Comparison of ENCODE assay signal across 1 cellular context in genomic region chr20:52610749-52611148, GRCh38.
TF ChIP-seq lines count a peak whose summit lies in the region.

No MANE protein-coding gene starts in this region.

TF ChIP-seq in HepG2, 621 proteins besides CTCF, POLR2A, EP300 and RAD21 (continued from another document):
- TF ChIP-seq, protein P1, sequence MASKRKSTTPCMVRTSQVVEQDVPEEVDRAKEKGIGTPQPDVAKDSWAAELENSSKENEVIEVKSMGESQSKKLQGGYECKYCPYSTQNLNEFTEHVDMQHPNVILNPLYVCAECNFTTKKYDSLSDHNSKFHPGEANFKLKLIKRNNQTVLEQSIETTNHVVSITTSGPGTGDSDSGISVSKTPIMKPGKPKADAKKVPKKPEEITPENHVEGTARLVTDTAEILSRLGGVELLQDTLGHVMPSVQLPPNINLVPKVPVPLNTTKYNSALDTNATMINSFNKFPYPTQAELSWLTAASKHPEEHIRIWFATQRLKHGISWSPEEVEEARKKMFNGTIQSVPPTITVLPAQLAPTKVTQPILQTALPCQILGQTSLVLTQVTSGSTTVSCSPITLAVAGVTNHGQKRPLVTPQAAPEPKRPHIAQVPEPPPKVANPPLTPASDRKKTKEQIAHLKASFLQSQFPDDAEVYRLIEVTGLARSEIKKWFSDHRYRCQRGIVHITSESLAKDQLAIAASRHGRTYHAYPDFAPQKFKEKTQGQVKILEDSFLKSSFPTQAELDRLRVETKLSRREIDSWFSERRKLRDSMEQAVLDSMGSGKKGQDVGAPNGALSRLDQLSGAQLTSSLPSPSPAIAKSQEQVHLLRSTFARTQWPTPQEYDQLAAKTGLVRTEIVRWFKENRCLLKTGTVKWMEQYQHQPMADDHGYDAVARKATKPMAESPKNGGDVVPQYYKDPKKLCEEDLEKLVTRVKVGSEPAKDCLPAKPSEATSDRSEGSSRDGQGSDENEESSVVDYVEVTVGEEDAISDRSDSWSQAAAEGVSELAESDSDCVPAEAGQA (IDR thresholded peaks at IDR 0.05; ENCODE audit: low read depth): no peak
- TF ChIP-seq, protein P1 (CRISPR knock-in tag; IDR thresholded peaks at IDR 0.05; ENCODE audit: borderline replicate concordance): no peak
- TF ChIP-seq FOXA1 (IDR thresholded peaks at IDR 0.05) (0 out of 2 replicates have a peak, but pooled peaks have one; percentile 35), FOXA1 (CRISPR knock-in tag; IDR thresholded peaks at IDR 0.05) (no peak), ZNF282 (IDR thresholded peaks at IDR 0.05; ENCODE audit: partially characterized antibody) (peak; percentile 61), ZNF292 (CRISPR knock-in tag; IDR thresholded peaks at IDR 0.05; ENCODE audit: borderline replicate concordance, low read depth) (no peak), PLRG1 (conservative IDR thresholded peaks at IDR 0.05) (0 out of 2 replicates have a peak, but pooled peaks have one; percentile 25), PHB2 (IDR thresholded peaks at IDR 0.05; ENCODE audit: partially characterized antibody) (peak; percentile 93), ZSCAN20 (CRISPR knock-in tag; IDR thresholded peaks at IDR 0.05; ENCODE audit: borderline replicate concordance) (no peak), ZNF564 (CRISPR knock-in tag; IDR thresholded peaks at IDR 0.05) (no peak), NFIB (CRISPR knock-in tag; IDR thresholded peaks at IDR 0.05; ENCODE audit: borderline replicate concordance) (no peak), PPARG (CRISPR knock-in tag; conservative IDR thresholded peaks at IDR 0.05) (no peak), IKZF1 (IDR thresholded peaks at IDR 0.05) (peak; percentile 91), HDAC1 (CRISPR knock-in tag; IDR thresholded peaks at IDR 0.05) (no peak), SNAI1 (CRISPR knock-in tag; IDR thresholded peaks at IDR 0.05; ENCODE audit: borderline replicate concordance) (no peak), MEF2D (CRISPR knock-in tag; IDR thresholded peaks at IDR 0.05) (no peak), ZNF761 (CRISPR knock-in tag; conservative IDR thresholded peaks at IDR 0.05) (no peak), ZNF180 (CRISPR knock-in tag; IDR thresholded peaks at IDR 0.05; ENCODE audit: borderline replicate concordance, low read depth) (no peak), ZNF430 (CRISPR knock-in tag; IDR thresholded peaks at IDR 0.05) (no peak), ZFP62 (CRISPR knock-in tag; IDR thresholded peaks at IDR 0.05) (no peak), KAT8 (CRISPR knock-in tag; IDR thresholded peaks at IDR 0.05) (no peak), ATM (IDR thresholded peaks at IDR 0.05; ENCODE audit: borderline replicate concordance) (peak; percentile 84; the same call in 1 of the 2 replicates), ZNF616 (CRISPR knock-in tag; IDR thresholded peaks at IDR 0.05; ENCODE audit: low read depth) (no peak), CHD2 (IDR thresholded peaks at IDR 0.05; ENCODE audit: low read depth, low read length) (no peak), ZNF34 (CRISPR knock-in tag; IDR thresholded peaks at IDR 0.05; ENCODE audit: borderline replicate concordance) (no peak), HNRNPK (IDR thresholded peaks at IDR 0.05; ENCODE audit: low read depth, low read length, poor library complexity, severe bottlenecking) (no peak), NONO (IDR thresholded peaks at IDR 0.05) (peak; percentile 77; the same call in 1 of the 2 replicates), NONO (CRISPR knock-in tag; conservative IDR thresholded peaks at IDR 0.05) (no peak), SMC3 (IDR thresholded peaks at IDR 0.05; ENCODE audit: low read length) (no peak), ZNF83 (CRISPR knock-in tag; IDR thresholded peaks at IDR 0.05; ENCODE audit: borderline replicate concordance) (no peak), ATF7 (IDR thresholded peaks at IDR 0.05) (peak; percentile 19; the same call in 1 of the 2 replicates), ATF7 (CRISPR knock-in tag; IDR thresholded peaks at IDR 0.05) (no peak), NR1H2 (CRISPR knock-in tag; IDR thresholded peaks at IDR 0.05; ENCODE audit: borderline replicate concordance, low read depth) (no peak)
- TF ChIP-seq, protein P2, sequence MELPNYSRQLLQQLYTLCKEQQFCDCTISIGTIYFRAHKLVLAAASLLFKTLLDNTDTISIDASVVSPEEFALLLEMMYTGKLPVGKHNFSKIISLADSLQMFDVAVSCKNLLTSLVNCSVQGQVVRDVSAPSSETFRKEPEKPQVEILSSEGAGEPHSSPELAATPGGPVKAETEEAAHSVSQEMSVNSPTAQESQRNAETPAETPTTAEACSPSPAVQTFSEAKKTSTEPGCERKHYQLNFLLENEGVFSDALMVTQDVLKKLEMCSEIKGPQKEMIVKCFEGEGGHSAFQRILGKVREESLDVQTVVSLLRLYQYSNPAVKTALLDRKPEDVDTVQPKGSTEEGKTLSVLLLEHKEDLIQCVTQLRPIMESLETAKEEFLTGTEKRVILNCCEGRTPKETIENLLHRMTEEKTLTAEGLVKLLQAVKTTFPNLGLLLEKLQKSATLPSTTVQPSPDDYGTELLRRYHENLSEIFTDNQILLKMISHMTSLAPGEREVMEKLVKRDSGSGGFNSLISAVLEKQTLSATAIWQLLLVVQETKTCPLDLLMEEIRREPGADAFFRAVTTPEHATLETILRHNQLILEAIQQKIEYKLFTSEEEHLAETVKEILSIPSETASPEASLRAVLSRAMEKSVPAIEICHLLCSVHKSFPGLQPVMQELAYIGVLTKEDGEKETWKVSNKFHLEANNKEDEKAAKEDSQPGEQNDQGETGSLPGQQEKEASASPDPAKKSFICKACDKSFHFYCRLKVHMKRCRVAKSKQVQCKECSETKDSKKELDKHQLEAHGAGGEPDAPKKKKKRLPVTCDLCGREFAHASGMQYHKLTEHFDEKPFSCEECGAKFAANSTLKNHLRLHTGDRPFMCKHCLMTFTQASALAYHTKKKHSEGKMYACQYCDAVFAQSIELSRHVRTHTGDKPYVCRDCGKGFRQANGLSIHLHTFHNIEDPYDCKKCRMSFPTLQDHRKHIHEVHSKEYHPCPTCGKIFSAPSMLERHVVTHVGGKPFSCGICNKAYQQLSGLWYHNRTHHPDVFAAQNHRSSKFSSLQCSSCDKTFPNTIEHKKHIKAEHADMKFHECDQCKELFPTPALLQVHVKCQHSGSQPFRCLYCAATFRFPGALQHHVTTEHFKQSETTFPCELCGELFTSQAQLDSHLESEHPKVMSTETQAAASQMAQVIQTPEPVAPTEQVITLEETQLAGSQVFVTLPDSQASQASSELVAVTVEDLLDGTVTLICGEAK (IDR thresholded peaks at IDR 0.05): 0 out of 2 replicates have a peak, but pooled peaks have one; percentile 8
- TF ChIP-seq, protein P2 (CRISPR knock-in tag; IDR thresholded peaks at IDR 0.05): no peak
- TF ChIP-seq, protein P3, sequence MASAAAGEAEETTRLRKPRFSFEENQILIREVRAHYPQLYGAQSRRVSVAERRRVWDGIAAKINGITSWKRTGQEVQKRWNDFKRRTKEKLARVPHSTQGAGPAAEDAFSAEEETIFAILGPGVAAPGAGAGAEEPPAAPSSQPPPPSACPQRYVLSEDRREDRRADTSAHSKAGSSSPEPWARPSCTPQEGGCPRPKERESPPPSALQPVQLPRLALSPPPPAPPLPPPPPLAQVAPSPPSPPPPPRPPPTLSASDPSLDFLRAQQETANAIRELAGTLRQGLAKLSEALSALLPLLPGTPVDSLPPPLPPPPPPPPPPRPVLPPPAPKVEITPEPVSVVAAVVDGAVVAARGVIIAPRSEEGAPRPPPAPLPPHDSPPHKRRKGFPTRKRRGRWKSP (CRISPR knock-in tag; IDR thresholded peaks at IDR 0.05): no peak
TF ChIP-seq in HepG2: peak in this region for 15.
